ENCODE assay signal across 12 cellular contexts in the genomic region with DNA sequence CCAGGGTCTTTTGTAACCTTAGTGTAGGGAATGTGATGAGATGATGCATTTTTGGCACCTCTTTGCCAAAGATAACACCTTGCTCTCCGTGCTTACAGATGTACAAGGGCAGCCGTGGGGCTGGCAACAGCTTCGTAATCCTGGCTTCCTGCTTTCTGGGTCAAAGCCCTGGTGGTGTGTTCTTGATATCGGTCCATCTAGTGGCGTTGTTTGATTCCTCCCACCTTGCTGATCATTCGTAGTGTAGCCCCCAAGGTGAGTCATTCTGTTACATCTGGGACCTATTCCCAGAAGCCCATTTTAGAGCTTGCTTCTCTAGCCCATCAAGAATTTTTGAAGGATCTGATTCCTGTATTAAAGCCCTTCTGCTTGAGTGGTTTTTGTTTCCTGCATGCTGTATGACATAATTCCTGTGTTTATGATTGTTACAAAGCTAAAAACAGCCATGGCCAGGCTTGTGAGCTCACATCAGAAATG. TPM values are rescaled to one million over a fixed set of nuclear protein-coding genes. Genes with fewer than 3 reads are reported as not detected.
A peak's percentile ranks its signal among the peaks of the same experiment; 100 is the strongest.
DNase-seq lines count a peak whose midpoint lies in the region; ATAC-seq and TF ChIP-seq lines count a peak whose summit lies in the region.
"Had no signal": no experiment of that assay in that cellular context is flagged by ENCODE, and none has a peak within 500 bp of the region (broad histone marks: within the 10 kb centered on the region; RNA-seq: fewer than 3 reads in every experiment).

No MANE protein-coding gene starts in this region.

- WGBS in thyroid gland, 2 donors, result 70 to 71% methylated on average over 6 of the region's 6 CpGs

- H3K9me3 ChIP-seq in thyroid gland, result no peaks in the 10 kb centered on the region
- H3K9me3 ChIP-seq: heart left ventricle had no signal

- peaks cover 3% of the 10 kb centered on the region for H3K36me3 Mint-ChIP-seq in activated CD8-positive, alpha-beta memory T cell treated with anti-CD3 and anti-CD28 coated beads, Interleukin-2, amount 10 ng/mL, durations not matched to agents 7 days and 5 days
- H3K36me3 Mint-ChIP-seq in activated T-cell treated with anti-CD3 and anti-CD28 coated beads, Interleukin-2, amount 50 U/mL, for 72 hours (ENCODE audit: insufficient read depth in 2 of 2), result no peaks in the 10 kb centered on the region

- H3K4me1 ChIP-seq in thyroid gland, result peaks cover 9% of the 10 kb centered on the region in 2 donors

- no peak for ATAC-seq in activated CD8-positive, alpha-beta memory T cell treated with anti-CD3 and anti-CD28 coated beads, Interleukin-2, amount 10 ng/mL, durations not matched to agents 7 days and 5 days
- no peak for ATAC-seq in activated T-cell treated with anti-CD3 and anti-CD28 coated beads, Interleukin-2, amount 50 U/mL, for 72 hours (replicated peaks in 1 of 2)
- ATAC-seq in HG03280 (IDR thresholded peaks at IDR 0.05; ENCODE audit: unreplicated experiment), result no peak

- no peaks in the 10 kb centered on the region for H3K36me3 ChIP-seq in thyroid gland
- H3K36me3 ChIP-seq: brain microvascular endothelial cell, heart left ventricle had no signal

- TF ChIP-seq POLR2A in thyroid gland (IDR thresholded peaks at IDR 0.05), result no peak

- CTCF ChIA-PET in activated CD8-positive, alpha-beta memory T cell treated with anti-CD3 and anti-CD28 coated beads, Interleukin-2, amount 10 ng/mL, durations not matched to agents 7 days and 5 days (lab: Charles Lee), result interaction anchor here (1.0 to 2.5 kb wide), 6 partner anchors 10 to 291 kb away, joined by 3 to 9 read pairs (median 6); partner anchors contain the start of gene BACH1

- TF ChIP-seq CTCF in thyroid gland (IDR thresholded peaks at IDR 0.05), result no peak

- H3K27ac Mint-ChIP-seq in activated CD8-positive, alpha-beta memory T cell treated with anti-CD3 and anti-CD28 coated beads, Interleukin-2, amount 10 ng/mL, durations not matched to agents 7 days and 5 days, result peak overlapping the region; percentile 86
- H3K27ac Mint-ChIP-seq in activated T-cell treated with anti-CD3 and anti-CD28 coated beads, Interleukin-2, amount 50 U/mL, for 72 hours, result peak overlapping the region; percentile 85

- DNase-seq in activated CD8-positive, alpha-beta memory T cell treated with anti-CD3 and anti-CD28 coated beads, Interleukin-2, amount 10 ng/mL, durations not matched to agents 7 days and 5 days, result peak; percentile 50
- DNase-seq in activated CD8-positive, alpha-beta memory T cell treated with anti-CD3 and anti-CD28 coated beads, Interleukin-2, amount 50 U/mL, for 4 hours, result no peak
- DNase-seq in activated T-cell treated with anti-CD3 and anti-CD28 coated beads, Interleukin-2, amount 50 U/mL, for 72 hours, result no peak
- peak; percentile 71 for DNase-seq in kidney tubule cell (ENCODE audit: low spot score)
- no peak for DNase-seq in thyroid gland
- no peak for DNase-seq in NCI-H1092 (lab: John Stamatoyannopoulos, UW)
- no peak for DNase-seq in globus pallidus (ENCODE audit: low spot score)
- DNase-seq: brain microvascular endothelial cell, GM23248, heart left ventricle, NCI-H510A had no signal

- no peak overlapping the region for H3K4me3 ChIP-seq in thyroid gland (replicated peaks in 1 of 3)
- H3K4me3 ChIP-seq: GM23248, heart left ventricle had no signal

- H3K27me3 ChIP-seq in thyroid gland, result no peaks in the 10 kb centered on the region
- H3K27me3 ChIP-seq: brain microvascular endothelial cell, heart left ventricle had no signal

- H3K4me1 Mint-ChIP-seq in activated CD8-positive, alpha-beta memory T cell treated with anti-CD3 and anti-CD28 coated beads, Interleukin-2, amount 10 ng/mL, durations not matched to agents 7 days and 5 days, result peaks cover 53% of the 10 kb centered on the region
- peaks cover 49% of the 10 kb centered on the region for H3K4me1 Mint-ChIP-seq in activated T-cell treated with anti-CD3 and anti-CD28 coated beads, Interleukin-2, amount 50 U/mL, for 72 hours (ENCODE audit: low read depth)

- H3K27me3 Mint-ChIP-seq in activated CD8-positive, alpha-beta memory T cell treated with anti-CD3 and anti-CD28 coated beads, Interleukin-2, amount 10 ng/mL, durations not matched to agents 7 days and 5 days, result peaks cover 3% of the 10 kb centered on the region
- H3K27me3 Mint-ChIP-seq in activated T-cell treated with anti-CD3 and anti-CD28 coated beads, Interleukin-2, amount 50 U/mL, for 72 hours (ENCODE audit: low read depth), result no peaks in the 10 kb centered on the region

- no peaks in the 10 kb centered on the region for H3K9me3 Mint-ChIP-seq in activated CD8-positive, alpha-beta memory T cell treated with anti-CD3 and anti-CD28 coated beads, Interleukin-2, amount 10 ng/mL, durations not matched to agents 7 days and 5 days (ENCODE audit: low read depth)
- peaks cover 0 to 2% of the 10 kb centered on the region in 2 donors for H3K9me3 Mint-ChIP-seq in activated T-cell treated with anti-CD3 and anti-CD28 coated beads, Interleukin-2, amount 50 U/mL, for 72 hours

- H3K4me3 Mint-ChIP-seq in activated CD8-positive, alpha-beta memory T cell treated with anti-CD3 and anti-CD28 coated beads, Interleukin-2, amount 10 ng/mL, durations not matched to agents 7 days and 5 days, result peak overlapping the region; percentile 22
- peak overlapping the region; percentile 79 to 83 for H3K4me3 Mint-ChIP-seq in activated T-cell treated with anti-CD3 and anti-CD28 coated beads, Interleukin-2, amount 50 U/mL, for 72 hours

- intact Hi-C loops in thyroid gland (cut with DNase I), result no loop called here

- H3K27ac ChIP-seq in thyroid gland, result peak overlapping the region in 2 of 3 donors; percentile 2 to 15
- H3K27ac ChIP-seq: brain microvascular endothelial cell, GM23248 had no signal

RNA-seq across cellular contexts. Expression of gene CCT8, which starts 7.0 kb away (rescaled TPM):
- 100 to 1,000 TPM; 235 to 301 TPM for total RNA-seq in activated CD8-positive, alpha-beta memory T cell treated with anti-CD3 and anti-CD28 coated beads, Interleukin-2, amount 10 ng/mL, durations not matched to agents 7 days and 5 days
- 100 to 1,000 TPM; 285 to 355 TPM for total RNA-seq in activated T-cell treated with anti-CD3 and anti-CD28 coated beads, Interleukin-2, amount 50 U/mL, for 72 hours
- 10 to 100 TPM; 75.4 to 99.3 (median 86.7) TPM for total RNA-seq in thyroid gland

RNA-seq across cellular contexts. Expression of gene MAP3K7CL, which starts 50.0 kb away (rescaled TPM):
- 1 to 10 TPM; 9.3 to 9.5 TPM for total RNA-seq in activated CD8-positive, alpha-beta memory T cell treated with anti-CD3 and anti-CD28 coated beads, Interleukin-2, amount 10 ng/mL, durations not matched to agents 7 days and 5 days
- 10 to 100 TPM in 1 of 2 donors, 1 to 10 TPM in 1; 9.6 to 10.3 TPM for total RNA-seq in activated T-cell treated with anti-CD3 and anti-CD28 coated beads, Interleukin-2, amount 50 U/mL, for 72 hours
- total RNA-seq in thyroid gland, result 1 to 10 TPM; 4.1 to 8.0 (median 4.9) TPM

RNA-seq across cellular contexts. Expression of gene USP16, which starts 56.0 kb away (rescaled TPM):
- total RNA-seq in activated CD8-positive, alpha-beta memory T cell treated with anti-CD3 and anti-CD28 coated beads, Interleukin-2, amount 10 ng/mL, durations not matched to agents 7 days and 5 days, result 10 to 100 TPM; 26.7 to 35.5 TPM
- 10 to 100 TPM; 46.4 to 47.0 TPM for total RNA-seq in activated T-cell treated with anti-CD3 and anti-CD28 coated beads, Interleukin-2, amount 50 U/mL, for 72 hours
- total RNA-seq in thyroid gland, result 10 to 100 TPM; 40.0 to 53.4 (median 45.7) TPM

Comparison
In these comparisons a context has a peak if more than half of its experiments do, and no peak if none do; other contexts are left out.
1. DNase-seq: peak in activated CD8-positive, alpha-beta memory T cell treated with anti-CD3 and anti-CD28 coated beads, Interleukin-2, amount 10 ng/mL, durations not matched to agents 7 days and 5 days (single experiment) and kidney tubule cell (single experiment); none in activated CD8-positive, alpha-beta memory T cell treated with anti-CD3 and anti-CD28 coated beads, Interleukin-2, amount 50 U/mL, for 4 hours (single experiment), activated T-cell treated with anti-CD3 and anti-CD28 coated beads, Interleukin-2, amount 50 U/mL, for 72 hours (0 of 2), thyroid gland (0 of 2), NCI-H1092 (single experiment) and globus pallidus (single experiment).